ENCODE assay signal across 12 cellular contexts in genomic region chr16:2829501-2830354, GRCh38. TPM values are rescaled to one million over a fixed set of nuclear protein-coding genes. Genes with fewer than 3 reads are reported as not detected.
DNase-seq lines count a peak whose midpoint lies in the region; ATAC-seq and TF ChIP-seq lines count a peak whose summit lies in the region.
"Had no signal": no experiment of that assay in that cellular context is flagged by ENCODE, and none has a peak within 500 bp of the region (broad histone marks: within the 10 kb centered on the region; RNA-seq: fewer than 3 reads in every experiment).

Gene ZG16B, plus strand, starts transcription at chr16:2830303. Its CDS starts 139 bp downstream, at chr16:2830442.

- peaks cover 5% of the 10 kb centered on the region for H3K4me1 Mint-ChIP-seq in Calu3 (ENCODE audit: low read depth, unreplicated experiment)

- no peaks in the 10 kb centered on the region for H4K20me1 ChIP-seq in mammary epithelial cell (ENCODE audit: insufficient read depth, low read length)

- H3K9me3 ChIP-seq in mammary epithelial cell (replicated peaks; ENCODE audit: insufficient read depth, low read length), result no peaks in the 10 kb centered on the region
- H3K9me3 ChIP-seq in parathyroid adenoma (ENCODE audit: control insufficient read depth, low read length), result no peaks in the 10 kb centered on the region
- H3K9me3 ChIP-seq: gastroesophageal sphincter, thoracic aorta had no signal

- no peak within 1 kb of the TSS for H3K27ac ChIP-seq in mammary epithelial cell (ENCODE audit: insufficient read depth, low read depth, low read length)
- H3K27ac ChIP-seq in parathyroid adenoma, result peak within 1 kb of the TSS; percentile 97
- H3K27ac ChIP-seq: gastroesophageal sphincter, thoracic aorta had no signal

- H3K36me3 ChIP-seq in mammary epithelial cell (ENCODE audit: insufficient read depth, low read length) (no peaks in the 10 kb centered on the region), parathyroid adenoma (ENCODE audit: control insufficient read depth, insufficient read depth, low read length) (no peaks in the 10 kb centered on the region)
- H3K36me3 ChIP-seq: gastroesophageal sphincter, thoracic aorta had no signal

- H3K4me3 ChIP-seq in mammary epithelial cell (replicated peaks in 1 of 3; ENCODE audit: insufficient read depth in 1 of 3, low read depth in 2 of 3, low read length in 3 of 3), result no peak within 1 kb of the TSS
- H3K4me3 ChIP-seq in parathyroid adenoma (ENCODE audit: low read depth, low read length), result peak within 1 kb of the TSS; percentile 43
- H3K4me3 ChIP-seq: gastroesophageal sphincter, thoracic aorta had no signal

- no TSS peak for BruUV-seq in Calu3 (replicated peaks; lab: Mats Ljungman, UMichigan)
- BruUV-seq in mammary epithelial cell (replicated peaks; lab: Mats Ljungman, UMichigan), result no TSS peak

- in situ Hi-C loops in mammary epithelial cell (cut with MboI; ENCODE audit: low sequenced_read_pairs in 2 of 2), result loop anchor here in 1 of 2 donors (10.0 kb wide), 2 partner anchors 55 to 85 kb away; partner anchors contain the start of genes ELOB and FLYWCH1

- no peaks in the 10 kb centered on the region for H3K9me3 Mint-ChIP-seq in Calu3 (ENCODE audit: low read depth, unreplicated experiment)

- dilution Hi-C loops in mammary epithelial cell (cut with HindIII; ENCODE audit: low sequenced_read_pairs), result loop anchor here (5.0 kb wide), 4 partner anchors 32 to 98 kb away; partner anchors contain the start of gene PRSS41

- H3K9ac ChIP-seq in mammary epithelial cell (ENCODE audit: insufficient read depth, low read length), result no peak within 1 kb of the TSS
- peak within 1 kb of the TSS; percentile 59 for H3K9ac ChIP-seq in parathyroid adenoma

- WGBS in mammary epithelial cell (ENCODE audit: low coverage, missing lambda C conversion rate), result 50% methylated on average over 17 of the region's 32 CpGs

- TF ChIP-seq CTCF in Calu3 (IDR thresholded peaks at IDR 0.05; ENCODE audit: unreplicated experiment), result no peak
- no peak for TF ChIP-seq CTCF in mammary epithelial cell (conservative IDR thresholded peaks at IDR 0.05 in 1 of 2, IDR thresholded peaks at IDR 0.05 in 1 of 2; ENCODE audit: extremely low read depth in 1 of 2, insufficient read depth in 1 of 2, low read depth in 1 of 2, low read length in 2 of 2)
- no peak for TF ChIP-seq CTCF in parathyroid adenoma (IDR thresholded peaks at IDR 0.05)

- H3K27me3 ChIP-seq in mammary epithelial cell (ENCODE audit: insufficient read depth, low read length), result peaks cover 8% of the 10 kb centered on the region
- H3K27me3 ChIP-seq in parathyroid adenoma (ENCODE audit: control insufficient read depth, insufficient read depth, low read length), result no peaks in the 10 kb centered on the region

- H3K27me3 Mint-ChIP-seq in Calu3 (ENCODE audit: unreplicated experiment), result no peaks in the 10 kb centered on the region

- H3K4me2 ChIP-seq in mammary epithelial cell (ENCODE audit: insufficient read depth, low read depth, low read length) (no peak within 1 kb of the TSS), parathyroid adenoma (ENCODE audit: low read length) (peak within 1 kb of the TSS; percentile 62)

- CTCF ChIA-PET in Calu3 (lab: Charles Lee), result interaction anchor here (0.6 kb wide), 1 partner anchor 74 kb away, joined by 3 read pairs; no protein-coding TSS in a partner anchor
- CTCF ChIA-PET in mammary epithelial cell (lab: Charles Lee; ENCODE audit: low non-redundant PET), result interaction anchor here (0.6 kb wide), 1 partner anchor 113 kb away, joined by 3 read pairs; no protein-coding TSS in a partner anchor

- H3K4me3 Mint-ChIP-seq in Calu3 (ENCODE audit: low read depth, unreplicated experiment), result no peak within 1 kb of the TSS

- H3K4me1 ChIP-seq in mammary epithelial cell (ENCODE audit: insufficient read depth, low read length), result no peaks in the 10 kb centered on the region
- H3K4me1 ChIP-seq in parathyroid adenoma, result peaks cover 20% of the 10 kb centered on the region
- H3K4me1 ChIP-seq: gastroesophageal sphincter had no signal

- H3K79me2 ChIP-seq in mammary epithelial cell (ENCODE audit: insufficient read depth, low read length), result no peaks in the 10 kb centered on the region
- peaks cover 2% of the 10 kb centered on the region for H3K79me2 ChIP-seq in parathyroid adenoma

- DNase-seq in Calu3, result peak; percentile 36
- peak; percentile 53 for DNase-seq in NCI-H2196 treated with DMSO at 0.1 percent for 48 hours (lab: John Stamatoyannopoulos, UW; ENCODE audit: unreplicated experiment)
- DNase-seq in mammary epithelial cell, result peak; percentile 35
- DNase-seq in activated naive CD4-positive, alpha-beta T cell treated with Interleukin-2 at 50 U/mL for 16 hours, result no peak
- DNase-seq in NCI-H526 (lab: John Stamatoyannopoulos, UW), result no peak
- DNase-seq: activated T-cell treated with anti-CD3 and anti-CD28 coated beads, Interleukin-2, amount 50 U/mL, for 1 hour; central memory CD4-positive, alpha-beta T cell had no signal

- H3K36me3 Mint-ChIP-seq in Calu3 (ENCODE audit: insufficient read depth, unreplicated experiment), result no peaks in the 10 kb centered on the region

- no peak within 1 kb of the TSS for H3K27ac Mint-ChIP-seq in Calu3 (ENCODE audit: unreplicated experiment)

- H2AFZ ChIP-seq in mammary epithelial cell (ENCODE audit: low read depth, low read length) (no peak within 1 kb of the TSS), parathyroid adenoma (peak within 1 kb of the TSS; percentile 98)

- intact Hi-C loops in Calu3 (cut with micrococcal nuclease; ENCODE audit: unreplicated experiment), result no loop called here
- intact Hi-C loops in mammary epithelial cell (cut with micrococcal nuclease), result no loop called here

- ATAC-seq in GM21515 (IDR thresholded peaks at IDR 0.05; ENCODE audit: unreplicated experiment) (no peak), GM18868 (IDR thresholded peaks at IDR 0.05; ENCODE audit: unreplicated experiment) (no peak)
- ATAC-seq: gastroesophageal sphincter had no signal

RNA-seq across cellular contexts. Expression of gene ZG16B, which starts in this region (rescaled TPM):
- total RNA-seq in Calu3 (2022) (10.3 and 15.5 TPM in 2 replicates), mammary epithelial cell (1 to 10 TPM in 1 of 2 donors, not detected in 1; 2.7 TPM)
- polyA plus RNA-seq in mammary epithelial cell, result 0.42 TPM
- not detected for polyA minus RNA-seq in mammary epithelial cell
- total RNA-seq: thoracic aorta had no signal

Comparison
In these comparisons a context has a peak if more than half of its experiments do, and no peak if none do; other contexts are left out.
1. DNase-seq: peak in Calu3 (single experiment), NCI-H2196 treated with DMSO at 0.1 percent for 48 hours (single experiment) and mammary epithelial cell (single experiment); none in activated naive CD4-positive, alpha-beta T cell treated with Interleukin-2 at 50 U/mL for 16 hours (single experiment) and NCI-H526 (0 of 2).